In the genomic region with DNA sequence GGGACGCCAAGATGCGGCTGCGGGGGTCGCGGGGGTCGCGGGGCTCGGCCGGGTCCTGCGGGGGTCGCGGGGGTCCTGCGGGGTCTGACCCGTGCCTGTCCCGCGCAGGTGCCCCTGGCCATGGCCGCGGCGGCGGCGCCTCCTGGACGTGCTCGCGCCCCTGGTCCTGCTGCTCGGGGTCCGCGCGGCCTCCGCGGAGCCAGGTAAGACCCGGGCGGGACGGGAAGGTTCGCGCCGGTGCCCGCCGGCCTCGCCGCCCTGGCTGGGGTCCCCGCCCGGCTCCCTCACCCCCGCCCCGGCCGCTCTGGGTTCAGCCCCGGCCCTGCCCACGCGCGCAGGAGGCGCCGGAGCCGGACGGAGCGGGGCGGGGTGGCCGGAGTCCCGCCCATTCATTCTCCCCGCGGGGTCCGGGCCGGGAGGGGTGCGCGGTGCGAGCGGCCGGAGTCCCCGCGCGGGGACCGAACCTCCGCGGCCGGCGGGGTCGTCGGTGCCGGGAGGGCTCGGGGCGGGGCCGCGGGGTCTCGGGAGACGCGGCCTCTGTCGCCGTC, we compare ENCODE assay signal across 9 cellular contexts. TPM values are rescaled to one million over a fixed set of nuclear protein-coding genes. Genes with fewer than 3 reads are reported as not detected.
DNase-seq lines count a peak whose midpoint lies in the region; ATAC-seq, FAIRE-seq and TF ChIP-seq lines count a peak whose summit lies in the region.
"Had no signal": no experiment of that assay in that cellular context is flagged by ENCODE, and none has a peak within 500 bp of the region (broad histone marks: within the 10 kb centered on the region; RNA-seq: fewer than 3 reads in every experiment).

No MANE protein-coding gene starts in this region.

- peaks cover 15% of the 10 kb centered on the region; the same call in 1 of the 2 replicates for H3K27me3 ChIP-seq in SJCRH30
- H3K27me3 ChIP-seq in pancreas = peaks cover 0 to 7% (median under 1%) of the 10 kb centered on the region in 4 donors

- H3K36me3 ChIP-seq in SJCRH30 (no peaks in the 10 kb centered on the region), pancreas (no peaks in the 10 kb centered on the region)

- intact Hi-C loops in Calu3 (cut with micrococcal nuclease; ENCODE audit: unreplicated experiment) = no loop called here
- intact Hi-C loops in pancreas (cut with DNase I) = no loop called here

- peaks cover 19% of the 10 kb centered on the region for H3K4me1 ChIP-seq in SJCRH30
- H3K4me1 ChIP-seq in pancreas = peaks cover 0 to 4% (median 0%) of the 10 kb centered on the region in 3 donors

- peak overlapping the region; percentile 58 for H3K4me3 ChIP-seq in SJCRH30
- H3K4me3 ChIP-seq in fibroblast of pulmonary artery (replicated peaks; ENCODE audit: low read depth, low read length) = peak overlapping the region; percentile 59
- peak overlapping the region; percentile 30 to 55 (median 45) for H3K4me3 ChIP-seq in pancreas

- no peaks in the 10 kb centered on the region for H3K27me3 Mint-ChIP-seq in Calu3 (ENCODE audit: unreplicated experiment)

- CTCF ChIA-PET in Calu3 (lab: Charles Lee) = no interaction called here

- no peak for TF ChIP-seq CTCF in Calu3 (IDR thresholded peaks at IDR 0.05; ENCODE audit: unreplicated experiment)
- no peak for TF ChIP-seq CTCF in fibroblast of pulmonary artery (IDR thresholded peaks at IDR 0.05; ENCODE audit: low read length, missing control alignments)
- no peak for TF ChIP-seq CTCF in pancreas (IDR thresholded peaks at IDR 0.05)

- no TSS peak for BruUV-seq in Calu3 (replicated peaks; lab: Mats Ljungman, UMichigan)

- peaks cover 39% of the 10 kb centered on the region for H3K4me1 Mint-ChIP-seq in Calu3 (ENCODE audit: low read depth, unreplicated experiment)

- 0 to 1% methylated on average over 9 to 86 of the region's 86 CpGs for WGBS in pancreas, 2 donors

- no peak overlapping the region for H3K27ac Mint-ChIP-seq in Calu3 (ENCODE audit: unreplicated experiment)
- H3K27ac Mint-ChIP-seq: T-helper 1 cell treated with Interleukin-12 subunit alpha and Interleukin-12 subunit beta and Interleukin-4 antibody, amounts not matched to agents 30 μg/mL and 1 μg/mL, for 36 hours had no signal

- H3K27ac ChIP-seq in SJCRH30 = no peak overlapping the region
- peak overlapping the region; percentile 79 to 89 (median 87) for H3K27ac ChIP-seq in pancreas

- peaks cover 8% of the 10 kb centered on the region; the same call in 1 of the 2 replicates for H3K9me3 ChIP-seq in SJCRH30 (replicated peaks)
- H3K9me3 ChIP-seq in pancreas = no peaks in the 10 kb centered on the region

- ATAC-seq in pancreas (peak; percentile 17 to 60 (median 42)), GM18520 (IDR thresholded peaks at IDR 0.05; ENCODE audit: unreplicated experiment) (no peak), HG03432 (IDR thresholded peaks at IDR 0.05; ENCODE audit: unreplicated experiment) (no peak)

- H3K36me3 Mint-ChIP-seq in Calu3 (ENCODE audit: insufficient read depth, unreplicated experiment) = peaks cover 23% of the 10 kb centered on the region

- no peaks in the 10 kb centered on the region for H3K9me3 Mint-ChIP-seq in Calu3 (ENCODE audit: low read depth, unreplicated experiment)

- no peak for FAIRE-seq in pancreas (lab: Jason Lieb, UNC)

- DNase-seq in Calu3 (peak; percentile 50), SJCRH30 (no peak), fibroblast of pulmonary artery (ENCODE audit: low read depth) (peak; percentile 52), pancreas (peak in 3 of 6 donors; percentile 62 to 76 (median 75)), COR-L47 (lab: John Stamatoyannopoulos, UW) (no peak), globus pallidus (ENCODE audit: low spot score) (no peak)

- peak overlapping the region; percentile 61 for H3K4me3 Mint-ChIP-seq in Calu3 (ENCODE audit: low read depth, unreplicated experiment)
- H3K4me3 Mint-ChIP-seq: T-helper 1 cell treated with Interleukin-12 subunit alpha and Interleukin-12 subunit beta and Interleukin-4 antibody, amounts not matched to agents 30 μg/mL and 1 μg/mL, for 36 hours had no signal

RNA-seq across cellular contexts. Expression of gene COL18A1, which starts 0.4 kb away (rescaled TPM):
- 54.5 and 82.9 TPM in 2 replicates for total RNA-seq in Calu3 (2022)
- total RNA-seq in SJCRH30 (2014; rRNA removed; shearing (Covaris generic)) = 18.5 and 19.5 TPM in 2 replicates
- total RNA-seq in pancreas = 10 to 100 TPM; 38.7 to 93.0 (median 62.4) TPM
- 100 to 1,000 TPM; 285 to 301 TPM for polyA plus RNA-seq in pancreas

Comparison
In these comparisons a context has a peak if more than half of its experiments do, and no peak if none do; other contexts are left out.
1. DNase-seq: peak in Calu3 (single experiment) and fibroblast of pulmonary artery (single experiment); none in SJCRH30 (0 of 2), COR-L47 (single experiment) and globus pallidus (single experiment).
2. ATAC-seq: peak in pancreas (4 of 4); none in GM18520 (single experiment) and HG03432 (single experiment).
3. Peak in every context shown above with its lines, with median percentiles within 50 percentile points of each other: H3K4me3 ChIP-seq.